30 cellular contexts compared by ENCODE assay signal in the genomic region with DNA sequence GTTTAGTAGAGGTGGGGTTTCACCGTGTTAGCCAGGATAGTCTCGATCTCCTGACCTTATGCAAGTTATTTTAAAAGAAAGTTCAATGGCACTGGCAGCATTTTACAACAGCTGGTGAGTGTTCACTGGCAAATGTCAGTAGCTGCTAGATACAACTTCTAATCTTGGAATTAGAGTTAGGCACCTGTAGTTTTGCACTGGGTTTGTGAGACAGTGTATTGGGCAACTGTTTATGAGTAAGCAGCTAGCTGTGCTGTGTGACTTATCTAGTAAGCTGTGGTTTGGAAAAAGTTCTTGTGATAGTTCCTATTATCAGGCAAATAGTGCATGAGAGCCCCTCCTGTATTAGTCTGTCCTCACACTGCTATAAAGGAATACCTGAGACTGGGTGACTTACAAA.
DNase-seq lines count a peak whose midpoint lies in the region; ATAC-seq and TF ChIP-seq lines count a peak whose summit lies in the region.
"Had no signal": no experiment of that assay in that cellular context is flagged by ENCODE, and none has a peak within 500 bp of the region (broad histone marks: within the 10 kb centered on the region; RNA-seq: fewer than 3 reads in every experiment).

No MANE protein-coding gene starts in this region.

- H3K4me1 ChIP-seq in breast epithelium (no peaks in the 10 kb centered on the region), adrenal gland (replicated peaks in 1 of 2) (no peaks in the 10 kb centered on the region)
- H3K4me1 ChIP-seq: HAP-1, left lung, transverse colon had no signal

- H3K27ac ChIP-seq in breast epithelium (no peak overlapping the region), adrenal gland (no peak overlapping the region)
- H3K27ac ChIP-seq: KMS-11, left lung, transverse colon, VCaP had no signal

- 73 to 83% (median 77%) methylated on average over 2 of the region's 2 CpGs for WGBS in adrenal gland, 4 donors

- H3K4me3 ChIP-seq in breast epithelium (no peak overlapping the region), choroid plexus epithelial cell (ENCODE audit: low read depth, low read length) (no peak overlapping the region), adrenal gland (no peak overlapping the region)
- H3K4me3 ChIP-seq: HAP-1, left lung, transverse colon had no signal

- TF ChIP-seq POLR2A in breast epithelium (IDR thresholded peaks at IDR 0.05), result no peak
- no peak for TF ChIP-seq POLR2A in adrenal gland (IDR thresholded peaks at IDR 0.05)

- no peaks in the 10 kb centered on the region for H3K9me3 Mint-ChIP-seq in MCF 10A (ENCODE audit: unreplicated experiment)
- H3K9me3 Mint-ChIP-seq: CD4-positive, CD25-positive, alpha-beta regulatory T cell; mesothelial cell of epicardium had no signal

- ATAC-seq in HG03439 (IDR thresholded peaks at IDR 0.05; ENCODE audit: unreplicated experiment), result no peak
- ATAC-seq: left lung; naive thymus-derived CD4-positive, alpha-beta T cell; SK-N-SH treated with all-trans-retinoic acid at 6 μM for 48 hours had no signal

- H3K27me3 ChIP-seq in breast epithelium (no peaks in the 10 kb centered on the region), adrenal gland (no peaks in the 10 kb centered on the region)
- H3K27me3 ChIP-seq: transverse colon had no signal

- H3K36me3 ChIP-seq in breast epithelium (no peaks in the 10 kb centered on the region), adrenal gland (replicated peaks in 1 of 2) (no peaks in the 10 kb centered on the region)
- H3K36me3 ChIP-seq: HAP-1, left lung, transverse colon had no signal

- no peaks in the 10 kb centered on the region for H3K9me3 ChIP-seq in breast epithelium
- H3K9me3 ChIP-seq in adrenal gland (replicated peaks in 1 of 3), result no peaks in the 10 kb centered on the region
- H3K9me3 ChIP-seq: HAP-1, transverse colon had no signal

- BruUV-seq in MCF 10A (replicated peaks; lab: Mats Ljungman, UMichigan), result no TSS peak

- H3K4me1 Mint-ChIP-seq in MCF 10A (ENCODE audit: insufficient read depth, unreplicated experiment), result peaks cover 3% of the 10 kb centered on the region
- H3K4me1 Mint-ChIP-seq: CD4-positive, CD25-positive, alpha-beta regulatory T cell had no signal

- CTCF ChIA-PET in MCF 10A (lab: Yijun Ruan, JAX), result interaction anchor here (0.6 kb wide), 1 partner anchor 871 kb away, joined by 5 read pairs; no protein-coding TSS in a partner anchor

- TF ChIP-seq CTCF in MCF 10A (IDR thresholded peaks at IDR 0.05; ENCODE audit: unreplicated experiment) (no peak), breast epithelium (IDR thresholded peaks at IDR 0.05) (no peak), choroid plexus epithelial cell (conservative IDR thresholded peaks at IDR 0.05; ENCODE audit: low read depth, low read length) (no peak), adrenal gland (IDR thresholded peaks at IDR 0.05) (no peak)

- peak; percentile 20 for DNase-seq in MCF 10A (ENCODE audit: unreplicated experiment)
- DNase-seq in breast epithelium (ENCODE audit: low spot score in 2 of 2), result no peak
- DNase-seq in OCI-M1 (lab: John Stamatoyannopoulos, UW), result peak; percentile 47
- peak; percentile 12 for DNase-seq in choroid plexus epithelial cell (ENCODE audit: low read depth)
- DNase-seq in myocyte (ENCODE audit: low read depth), result peak; percentile 45
- no peak for DNase-seq in adrenal gland
- DNase-seq in NCI-H82 (lab: John Stamatoyannopoulos, UW), result no peak
- DNase-seq: 8988T; activated CD4-positive, alpha-beta T cell treated with anti-CD3 and anti-CD28 coated beads for 4 hours; activated effector memory CD4-positive, alpha-beta T cell treated with anti-CD3 and anti-CD28 coated beads, Interleukin-2, amount 50 U/mL, for 16 hours; activated naive CD8-positive, alpha-beta T cell treated with anti-CD3 and anti-CD28 coated beads, Interleukin-2, amount 10 ng/mL, durations not matched to agents 7 days and 5 days; CD4-positive, CD25-positive, alpha-beta regulatory T cell; effector CD4-positive, alpha-beta T cell; foreskin melanocyte; hippocampal formation; left lung; naive thymus-derived CD4-positive, alpha-beta T cell; NCI-H1105; NCI-H1930; NCI-H526; nucleus accumbens; stimulated activated CD4-positive, alpha-beta T cell treated with anti-CD3 and anti-CD28 coated beads, Interleukin-2, amount 100 ng/mL, for 48 hours; transverse colon had no signal

- H3K36me3 Mint-ChIP-seq in MCF 10A (ENCODE audit: insufficient read depth, unreplicated experiment), result no peaks in the 10 kb centered on the region
- H3K36me3 Mint-ChIP-seq: activated naive CD8-positive, alpha-beta T cell treated with anti-CD3 and anti-CD28 coated beads, Interleukin-2, amount 10 ng/mL, durations not matched to agents 7 days and 5 days; brain; CD4-positive, CD25-positive, alpha-beta regulatory T cell; mesothelial cell of epicardium had no signal

- H3K4me3 Mint-ChIP-seq in MCF 10A (ENCODE audit: unreplicated experiment), result no peak overlapping the region
- H3K4me3 Mint-ChIP-seq: activated naive CD8-positive, alpha-beta T cell treated with anti-CD3 and anti-CD28 coated beads, Interleukin-2, amount 10 ng/mL, durations not matched to agents 7 days and 5 days; brain; CD4-positive, CD25-positive, alpha-beta regulatory T cell; mesothelial cell of epicardium; naive thymus-derived CD4-positive, alpha-beta T cell had no signal

- POLR2A ChIA-PET in MCF 10A (lab: Yijun Ruan, JAX), result interaction anchor here (0.6 kb wide), 1 partner anchor 28 kb away, joined by 3 read pairs; no protein-coding TSS in a partner anchor

- no peaks in the 10 kb centered on the region for H3K27me3 Mint-ChIP-seq in MCF 10A (ENCODE audit: insufficient read depth, unreplicated experiment)
- H3K27me3 Mint-ChIP-seq: brain had no signal

- intact Hi-C loops in MCF 10A (cut with micrococcal nuclease), result no loop called here
- intact Hi-C loops in breast epithelium (cut with DNase I; ENCODE audit: low total_unique reads), result no loop called here
- intact Hi-C loops in adrenal gland (cut with DNase I), result no loop called here

- H3K27ac Mint-ChIP-seq in MCF 10A (ENCODE audit: low read depth, unreplicated experiment), result no peak overlapping the region
- H3K27ac Mint-ChIP-seq: activated naive CD8-positive, alpha-beta T cell treated with anti-CD3 and anti-CD28 coated beads, Interleukin-2, amount 10 ng/mL, durations not matched to agents 7 days and 5 days; brain; mesothelial cell of epicardium; naive thymus-derived CD4-positive, alpha-beta T cell had no signal

Comparison
In these comparisons a context has a peak if more than half of its experiments do, and no peak if none do; other contexts are left out.
1. DNase-seq: peak in MCF 10A (single experiment), OCI-M1 (single experiment), choroid plexus epithelial cell (single experiment) and myocyte (single experiment); none in breast epithelium (0 of 2), adrenal gland (0 of 7) and NCI-H82 (single experiment).